6 cellular contexts compared by ENCODE assay signal in the genomic region with DNA sequence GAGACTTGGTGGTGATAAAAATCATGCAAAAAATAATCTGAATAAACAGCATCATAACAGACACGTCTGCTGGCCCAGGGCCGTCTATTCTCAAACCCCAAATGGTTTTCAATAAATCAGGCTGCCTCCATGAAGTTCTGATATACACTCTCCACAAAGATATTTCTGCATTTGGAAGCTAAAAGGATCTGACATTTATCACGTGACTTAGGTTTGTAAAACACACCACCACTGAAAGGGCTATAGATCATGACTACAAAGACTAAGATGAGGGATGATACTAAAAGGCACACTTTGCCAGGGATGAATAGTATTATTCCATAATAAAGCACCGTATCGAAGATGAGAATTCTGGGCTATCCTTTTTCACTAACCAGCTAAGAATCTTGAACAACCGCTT.
"Had no signal": no experiment of that assay in that cellular context is flagged by ENCODE, and none has a peak within 500 bp of the region (broad histone marks: within the 10 kb centered on the region; RNA-seq: fewer than 3 reads in every experiment).

No MANE protein-coding gene starts in this region.

- ATAC-seq: GM23338 had no signal

- H3K4me2 ChIP-seq: GM23338 had no signal

- FAIRE-seq: H1, H54, HTR-8/SVneo had no signal

- H2AFZ ChIP-seq: GM23338 had no signal

- DNase-seq: H9, HCEC 1CT had no signal

- H3K4me3 ChIP-seq: GM23338 had no signal
